Comparison of ENCODE assay signal across 1 cellular context in the genomic region with DNA sequence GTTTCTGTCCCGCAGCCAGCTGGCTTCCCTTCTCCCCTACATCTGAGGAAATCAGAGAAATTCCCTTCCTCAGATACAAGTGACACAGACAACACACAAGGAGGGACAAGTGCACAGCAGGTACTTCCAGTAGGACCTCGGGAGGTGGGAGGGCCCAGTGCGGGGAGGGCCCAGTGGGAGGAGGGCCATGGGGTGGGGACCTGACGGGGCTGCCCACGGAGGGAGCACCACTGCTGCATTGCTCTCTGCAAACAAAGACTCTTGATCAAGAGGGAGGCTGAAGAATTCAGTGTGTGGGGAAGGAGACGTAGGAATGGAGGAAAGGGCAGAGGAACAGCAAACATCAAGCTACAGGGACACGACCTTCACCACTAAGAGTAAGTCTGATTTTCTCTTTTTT.
A peak's percentile ranks its signal among the peaks of the same experiment; 100 is the strongest.
TF ChIP-seq lines count a peak whose summit lies in the region.

No MANE protein-coding gene starts in this region.

TF ChIP-seq in HepG2, 621 proteins besides CTCF, POLR2A, EP300 and RAD21:
- no peak for TF ChIP-seq ZEB1 (IDR thresholded peaks at IDR 0.05; ENCODE audit: insufficient replicate concordance, low read depth)
- TF ChIP-seq ZNF777 (CRISPR knock-in tag; IDR thresholded peaks at IDR 0.05): no peak
- peak; percentile 88 for TF ChIP-seq ZNF263 (CRISPR knock-in tag; IDR thresholded peaks at IDR 0.05)
- no peak for TF ChIP-seq ZNF343 (CRISPR knock-in tag; IDR thresholded peaks at IDR 0.05)
- no peak for TF ChIP-seq ZNF260 (CRISPR knock-in tag; IDR thresholded peaks at IDR 0.05; ENCODE audit: borderline replicate concordance, low read depth)
- no peak for TF ChIP-seq HCFC1 (IDR thresholded peaks at IDR 0.05; ENCODE audit: low read depth, low read length)
